Comparison of ENCODE assay signal across 25 cellular contexts in genomic region chr18:62386091-62386490, GRCh38.
"Had no signal": no experiment of that assay in that cellular context is flagged by ENCODE, and none has a peak within 500 bp of the region (broad histone marks: within the 10 kb centered on the region; RNA-seq: fewer than 3 reads in every experiment).

No MANE protein-coding gene starts in this region.

- H3K27ac Mint-ChIP-seq: immature natural killer cell; mesothelial cell of epicardium; naive B cell; natural killer cell; progenitor cell of endocrine pancreas; stimulated activated memory B cell treated with anti-CD40 and anti-IgM and Interleukin-4, amounts not matched to agents 10 μg/mL and 1 μg/mL and 100 μg/mL, for 72 hours; type B pancreatic cell had no signal

- H3K9me3 Mint-ChIP-seq: immature natural killer cell, natural killer cell had no signal

- H3K9me3 ChIP-seq: ovary, right atrium auricular region, right lobe of liver, tibial nerve, uterus had no signal

- H3K4me1 ChIP-seq: left lung, right atrium auricular region, tibial nerve, uterus had no signal

- H3K36me3 Mint-ChIP-seq: mesothelial cell of epicardium; natural killer cell; stimulated activated memory B cell treated with anti-CD40 and anti-IgM and Interleukin-4, amounts not matched to agents 10 μg/mL and 1 μg/mL and 100 μg/mL, for 72 hours; type B pancreatic cell had no signal

- H3K27ac ChIP-seq: left lung, ovary, right atrium auricular region, right lobe of liver, tibial nerve, uterus had no signal

- H3K36me3 ChIP-seq: left lung, ovary, right atrium auricular region, right lobe of liver, tibial nerve, uterus had no signal

- H3K4me3 Mint-ChIP-seq: immature natural killer cell; naive B cell; natural killer cell; stimulated activated memory B cell treated with anti-CD40 and anti-IgM and Interleukin-4, amounts not matched to agents 10 μg/mL and 1 μg/mL and 100 μg/mL, for 72 hours; stimulated activated naive CD8-positive, alpha-beta T cell treated with anti-CD3 and anti-CD28 coated beads, Interleukin-15, amount 100 ng/mL, for 72 hours; type B pancreatic cell had no signal

- DNase-seq: immature natural killer cell; kidney; left colon; left lung; mesendoderm; naive B cell; natural killer cell; ovary; right lobe of liver; stimulated activated CD4-positive, alpha-beta T cell treated with anti-CD3 and anti-CD28 coated beads, Interleukin-1b, Interleukin-23, amount 100 ng/mL, for 48 hours; stimulated activated CD4-positive, alpha-beta T cell treated with anti-CD3 and anti-CD28 coated beads, Interleukin-2, amount 100 ng/mL, for 48 hours; stimulated activated CD4-positive, alpha-beta T cell treated with anti-CD3 and anti-CD28 coated beads, Interleukin-4, amount 100 ng/mL, for 4 hours; stimulated activated CD8-positive, alpha-beta memory T cell treated with anti-CD3 and anti-CD28 coated beads, Interleukin-4, amount 100 ng/mL, for 48 hours; stimulated activated naive CD4-positive, alpha-beta T cell treated with Interleukin-2 at 50 U/mL for 16 hours; stimulated activated naive CD8-positive, alpha-beta T cell treated with anti-CD3 and anti-CD28 coated beads, Interleukin-15, amount 100 ng/mL, for 72 hours; substantia nigra; uterus had no signal

- ATAC-seq: left colon; left lung; natural killer cell; right lobe of liver; stimulated activated memory B cell treated with anti-CD40 and anti-IgM and Interleukin-4, amounts not matched to agents 10 μg/mL and 1 μg/mL and 100 μg/mL, for 72 hours; stimulated activated naive CD8-positive, alpha-beta T cell treated with anti-CD3 and anti-CD28 coated beads, Interleukin-15, amount 100 ng/mL, for 72 hours had no signal

- H3K4me1 Mint-ChIP-seq: immature natural killer cell; mesothelial cell of epicardium; naive B cell; natural killer cell; stimulated activated memory B cell treated with anti-CD40 and anti-IgM and Interleukin-4, amounts not matched to agents 10 μg/mL and 1 μg/mL and 100 μg/mL, for 72 hours; stimulated activated naive CD8-positive, alpha-beta T cell treated with anti-CD3 and anti-CD28 coated beads, Interleukin-15, amount 100 ng/mL, for 72 hours had no signal

- H3K4me3 ChIP-seq: left lung, lung, ovary, right atrium auricular region, right lobe of liver, smooth muscle cell, tibial nerve, uterus had no signal

- H3K27me3 ChIP-seq: ovary, right atrium auricular region, tibial nerve, uterus had no signal

- H3K4me2 ChIP-seq: smooth muscle cell had no signal

- H3K27me3 Mint-ChIP-seq: stimulated activated naive CD8-positive, alpha-beta T cell treated with anti-CD3 and anti-CD28 coated beads, Interleukin-15, amount 100 ng/mL, for 72 hours had no signal
